ENCODE assay signal across 8 cellular contexts in the genomic region with DNA sequence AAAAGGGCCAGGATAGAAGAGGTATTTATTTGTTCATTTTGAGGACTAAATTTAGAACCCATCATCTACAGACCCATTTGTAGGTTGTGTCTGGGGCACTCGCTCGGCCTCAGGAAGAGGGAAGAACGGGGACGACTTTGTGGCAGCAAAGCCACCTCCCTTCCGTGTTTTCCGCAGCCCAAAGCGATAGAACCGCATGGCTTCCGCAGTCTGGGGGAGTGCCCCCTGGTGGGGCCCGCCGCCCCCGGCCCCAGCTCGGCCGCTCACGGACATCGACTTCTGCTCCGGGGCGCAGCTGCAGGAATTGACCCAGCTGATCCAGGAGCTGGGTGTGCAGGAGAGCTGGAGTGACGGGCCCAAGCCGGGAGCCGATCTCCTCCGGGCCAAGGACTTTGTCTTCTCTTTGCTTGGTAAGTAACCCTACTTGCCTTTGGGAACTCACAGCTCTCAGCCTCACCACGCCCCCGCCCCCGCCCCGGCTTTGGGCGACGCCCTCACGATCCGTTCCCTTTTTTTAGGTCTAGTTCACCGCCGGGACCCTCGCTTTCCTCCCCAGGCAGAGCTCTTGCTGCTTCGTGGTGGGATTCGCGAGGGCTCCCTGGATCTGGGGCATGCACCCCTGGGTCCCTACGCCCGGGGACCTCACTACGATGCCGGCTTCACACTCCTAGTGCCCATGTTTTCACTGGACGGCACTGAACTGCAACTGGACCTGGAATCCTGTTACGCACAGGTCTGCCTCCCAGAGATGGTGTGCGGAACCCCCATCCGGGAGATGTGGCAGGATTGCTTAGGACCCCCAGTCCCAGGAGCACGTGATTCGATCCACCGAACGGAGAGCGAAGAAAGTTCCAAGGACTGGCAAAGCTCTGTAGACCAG. TPM values are rescaled to one million over a fixed set of nuclear protein-coding genes. Genes with fewer than 3 reads are reported as not detected.
A peak's percentile ranks its signal among the peaks of the same experiment; 100 is the strongest.
DNase-seq lines count a peak whose midpoint lies in the region; ATAC-seq and TF ChIP-seq lines count a peak whose summit lies in the region.

No MANE protein-coding gene starts in this region.

- DNase-seq in NOMO-1 treated with DMSO at 0.1 percent for 48 hours (lab: John Stamatoyannopoulos, UW; ENCODE audit: unreplicated experiment) (peak; percentile 71), fibroblast of villous mesenchyme (ENCODE audit: low read depth) (peak; percentile 24), caudate nucleus (lab: John Stamatoyannopoulos, UW) (no peak), SW 1271 (lab: John Stamatoyannopoulos, UW) (no peak)
- peak; percentile 81 to 83 for DNase-seq in activated T-cell treated with anti-CD3 and anti-CD28 coated beads, Interleukin-2, amount 50 U/mL, for 48 hours

- H2AFZ ChIP-seq in parathyroid adenoma = peak overlapping the region; percentile 88

- H3K27ac ChIP-seq in parathyroid adenoma = no peak overlapping the region
- no peak overlapping the region for H3K27ac ChIP-seq in caudate nucleus (ENCODE audit: low read depth, low read length)

- TF ChIP-seq CTCF in GM12872 (IDR thresholded peaks at IDR 0.05; ENCODE audit: insufficient read depth, low read depth, low read length) (peak; percentile 50), fibroblast of villous mesenchyme (IDR thresholded peaks at IDR 0.05; ENCODE audit: insufficient read depth, low read depth, low read length) (peak; percentile 14), parathyroid adenoma (IDR thresholded peaks at IDR 0.05) (peak; percentile 5)

- H3K4me1 ChIP-seq in parathyroid adenoma = peaks cover 7% of the 10 kb centered on the region

- H3K4me2 ChIP-seq in parathyroid adenoma (ENCODE audit: low read length) = peak overlapping the region; percentile 72

- H3K4me3 ChIP-seq in fibroblast of villous mesenchyme (ENCODE audit: low read depth, low read length) = peak overlapping the region; percentile 69
- H3K4me3 ChIP-seq in parathyroid adenoma (ENCODE audit: low read depth, low read length) = peak overlapping the region; percentile 70

- H3K36me3 ChIP-seq in parathyroid adenoma (ENCODE audit: control insufficient read depth, insufficient read depth, low read length) = no peaks in the 10 kb centered on the region

- H3K27me3 ChIP-seq in parathyroid adenoma (ENCODE audit: control insufficient read depth, insufficient read depth, low read length) = no peaks in the 10 kb centered on the region

- no peaks in the 10 kb centered on the region for H3K9me3 ChIP-seq in parathyroid adenoma (ENCODE audit: control insufficient read depth, low read length)

- H3K79me2 ChIP-seq in parathyroid adenoma = no peaks in the 10 kb centered on the region

- H3K9ac ChIP-seq in parathyroid adenoma = no peak overlapping the region

- peak; percentile 3 for ATAC-seq in HG02623 (IDR thresholded peaks at IDR 0.05; ENCODE audit: unreplicated experiment)

RNA-seq across cellular contexts. Expression of a gene that starts 0.7 kb away (rescaled TPM):
- total RNA-seq in fibroblast of villous mesenchyme = 2.6 and 3.0 TPM in 2 replicates

RNA-seq across cellular contexts. Expression of a gene that starts 3.4 kb away (rescaled TPM):
- total RNA-seq in fibroblast of villous mesenchyme = 0.32 and 3.9 TPM in 2 replicates

RNA-seq across cellular contexts. Expression of a gene that starts 7.3 kb away (rescaled TPM):
- total RNA-seq in fibroblast of villous mesenchyme = not detected in 2 replicates

RNA-seq across cellular contexts. Expression of a gene that starts 8.9 kb away (rescaled TPM):
- total RNA-seq in fibroblast of villous mesenchyme = 6.1 and 6.9 TPM in 2 replicates

RNA-seq across cellular contexts. Expression of a gene that starts 10.5 kb away (rescaled TPM):
- total RNA-seq in fibroblast of villous mesenchyme = not detected in 2 replicates

Comparison
In these comparisons a context has a peak if more than half of its experiments do, and no peak if none do; other contexts are left out.
1. DNase-seq: peak in NOMO-1 treated with DMSO at 0.1 percent for 48 hours (single experiment), activated T-cell treated with anti-CD3 and anti-CD28 coated beads, Interleukin-2, amount 50 U/mL, for 48 hours (2 of 2) and fibroblast of villous mesenchyme (single experiment); none in caudate nucleus (0 of 61) and SW 1271 (0 of 2).
2. Peak in every context shown above with its lines, with median percentiles within 50 percentile points of each other: CTCF ChIP-seq.